In the genomic region with DNA sequence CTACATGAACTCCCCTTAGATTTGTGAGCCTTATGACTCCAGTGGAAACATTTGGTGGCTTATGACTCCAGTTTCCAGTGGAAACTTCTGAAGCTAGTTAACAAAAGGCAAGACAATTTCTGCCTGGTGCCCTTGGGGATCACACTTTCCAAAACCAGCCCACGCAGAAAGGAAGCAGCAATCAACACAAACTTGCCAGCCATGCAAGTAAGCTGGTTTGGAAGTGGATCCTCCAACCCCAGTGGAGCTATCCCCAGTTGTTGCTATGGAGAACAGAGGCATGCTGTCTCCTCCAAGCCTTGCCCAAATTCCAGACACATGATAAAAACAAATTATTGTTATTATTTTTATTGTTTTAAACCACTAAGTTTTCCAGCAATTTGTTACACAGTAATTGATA, we compare ENCODE assay signal across 25 cellular contexts.
"Had no signal": no experiment of that assay in that cellular context is flagged by ENCODE, and none has a peak within 500 bp of the region (broad histone marks: within the 10 kb centered on the region; RNA-seq: fewer than 3 reads in every experiment).

No MANE protein-coding gene starts in this region.

- DNase-seq: activated B cell treated with CpG ODN at 0.5 μM for 24 hours; activated CD4-positive, alpha-beta T cell treated with anti-CD3 and anti-CD28 coated beads for 36 hours; activated CD4-positive, alpha-beta T cell treated with anti-CD3 and anti-CD28 coated beads, Interleukin-2, amount 50 U/mL, for 48 hours; activated CD8-positive, alpha-beta memory T cell treated with anti-CD3 and anti-CD28 coated beads, Interleukin-2, amount 50 U/mL, for 48 hours; activated naive CD4-positive, alpha-beta T cell; activated naive CD8-positive, alpha-beta T cell treated with anti-CD3 and anti-CD28 coated beads for 36 hours; activated T-cell treated with anti-CD3 and anti-CD28 coated beads, Interleukin-2, amount 50 U/mL, for 4 hours; amniotic stem cell; colonic mucosa; endodermal cell; esophagus squamous epithelium; foreskin keratinocyte; kidney; stimulated activated CD4-positive, alpha-beta T cell treated with anti-CD3 and anti-CD28 coated beads, Interleukin-2, amount 100 ng/mL, for 24 hours; stomach; T1000; trophoblast cell; uterus had no signal

- H3K4me1 ChIP-seq: breast epithelium, colonic mucosa, esophagus squamous epithelium, foreskin keratinocyte, prostate gland, stomach, uterus had no signal

- H3K27ac ChIP-seq: breast epithelium, colonic mucosa, esophagus squamous epithelium, foreskin keratinocyte, prostate gland, skin epidermis, stomach, uterus had no signal

- ATAC-seq: activated CD4-positive, alpha-beta T cell treated with anti-CD3 and anti-CD28 coated beads for 36 hours; activated T-cell treated with anti-CD3 and anti-CD28 coated beads, Interleukin-2, amount 50 U/mL, for 4 hours; foreskin keratinocyte; left lobe of liver; natural killer cell treated with Interleukin-12 subunit alpha and Interleukin-12 subunit beta and Interleukin-15 and Interleukin-18, amount 100 ng/mL, for 72 hours; stimulated activated effector memory CD8-positive, alpha-beta T cell treated with anti-CD3 and anti-CD28 coated beads, Interleukin-12 subunit alpha, Interleukin-12 subunit beta, amount 100 ng/mL, for 72 hours had no signal

- H3K9me3 ChIP-seq: breast epithelium, colonic mucosa, esophagus squamous epithelium, prostate gland, stomach, uterus had no signal

- H3K27me3 ChIP-seq: breast epithelium, colonic mucosa, esophagus squamous epithelium, foreskin keratinocyte, stomach, uterus had no signal

- H3K4me3 ChIP-seq: breast epithelium, colonic mucosa, esophagus squamous epithelium, lung, prostate gland, skin epidermis, stomach, uterus had no signal

- H3K36me3 ChIP-seq: breast epithelium, colonic mucosa, prostate gland, uterus had no signal
